Comparison of ENCODE assay signal across 11 cellular contexts in the genomic region with DNA sequence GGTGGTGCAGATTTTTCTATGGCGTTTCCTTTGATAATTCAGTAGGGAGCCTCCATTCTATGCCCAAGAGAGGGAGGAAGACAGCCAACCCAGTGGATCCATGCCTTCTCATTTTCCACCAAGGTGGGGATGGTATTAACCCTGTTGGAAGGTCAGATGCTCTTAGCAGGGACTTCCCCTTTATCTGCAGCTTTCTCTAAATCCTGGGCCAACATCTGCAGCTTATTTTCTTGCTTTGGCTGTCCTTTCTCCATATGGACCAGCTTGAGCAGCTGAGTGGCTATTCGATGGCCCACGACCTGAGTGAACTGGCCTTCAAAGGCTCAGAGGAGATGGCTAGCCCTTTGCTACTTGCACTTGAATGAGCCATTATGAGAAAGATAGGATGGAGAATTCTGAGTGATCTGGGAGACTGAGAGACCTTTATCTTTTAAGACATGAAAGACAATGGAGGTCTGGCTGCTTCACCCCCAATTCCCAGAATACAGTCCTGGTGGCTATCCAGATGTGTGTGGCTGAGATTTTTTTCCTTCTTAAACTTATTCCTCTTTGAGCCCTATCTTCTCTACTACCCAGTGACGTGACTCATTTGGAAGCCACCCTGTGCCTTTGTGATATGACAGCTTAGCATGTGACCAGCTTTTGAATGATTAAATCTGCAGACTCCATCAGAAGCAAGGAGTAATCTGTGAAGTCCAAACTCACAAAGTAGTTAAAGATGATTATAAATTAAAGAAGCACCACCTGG. TPM values are rescaled to one million over a fixed set of nuclear protein-coding genes. Genes with fewer than 3 reads are reported as not detected.
A peak's percentile ranks its signal among the peaks of the same experiment; 100 is the strongest.
DNase-seq lines count a peak whose midpoint lies in the region; ATAC-seq, FAIRE-seq and TF ChIP-seq lines count a peak whose summit lies in the region.
"Had no signal": no experiment of that assay in that cellular context is flagged by ENCODE, and none has a peak within 500 bp of the region (broad histone marks: within the 10 kb centered on the region; RNA-seq: fewer than 3 reads in every experiment).

No MANE protein-coding gene starts in this region.

- ATAC-seq in HG02798 (IDR thresholded peaks at IDR 0.05; ENCODE audit: poor library complexity, unreplicated experiment) (peak; percentile 27), aorta (ENCODE audit: low FRiP score) (no peak)
- peak; percentile 32 for ATAC-seq in naive thymus-derived CD4-positive, alpha-beta T cell

- CTCF ChIA-PET in naive thymus-derived CD4-positive, alpha-beta T cell (lab: Charles Lee): no interaction called here
- CTCF ChIA-PET in PC-9 (lab: Charles Lee): no interaction called here

- TF ChIP-seq CTCF in cardiac fibroblast (IDR thresholded peaks at IDR 0.05; ENCODE audit: low read depth, low read length) (no peak), PC-9 (conservative IDR thresholded peaks at IDR 0.05) (no peak)

- H3K4me2 ChIP-seq in PC-9: no peak overlapping the region

- DNase-seq in GM12892 (ENCODE audit: insufficient read length) (no peak), cardiac fibroblast (ENCODE audit: low read depth in 2 of 2) (peak; percentile 53 to 69), PC-9 (no peak), aorta (no peak)
- no peak for DNase-seq in naive thymus-derived CD4-positive, alpha-beta T cell
- DNase-seq in activated effector memory CD4-positive, alpha-beta T cell treated with Interleukin-2 at 50 U/mL for 16 hours: no peak
- DNase-seq in activated CD4-positive, alpha-beta T cell treated with anti-CD3 and anti-CD28 coated beads, Interleukin-2, amount 50 U/mL, for 1 hour: no peak
- DNase-seq: activated CD4-positive, alpha-beta T cell treated with anti-CD3 and anti-CD28 coated beads, Interleukin-2, amount 10 ng/mL, durations not matched to agents 7 days and 5 days; COR-L47; NCI-H1417 had no signal

- no peaks in the 10 kb centered on the region for H4K20me1 ChIP-seq in PC-9 (ENCODE audit: insufficient read depth)

- no peaks in the 10 kb centered on the region for H3K9me2 ChIP-seq in PC-9 (ENCODE audit: insufficient read depth)

- H3K4me1 ChIP-seq in naive thymus-derived CD4-positive, alpha-beta T cell (ENCODE audit: control insufficient read depth in 2 of 2, insufficient read depth in 2 of 2, low read length in 2 of 2): peaks cover 6 to 9% of the 10 kb centered on the region in 2 donors
- H3K4me1 ChIP-seq in PC-9 (replicated peaks; ENCODE audit: insufficient read depth): peaks cover 10% of the 10 kb centered on the region; the same call in 1 of the 2 replicates
- peaks cover 3 to 6% of the 10 kb centered on the region in 2 donors for H3K4me1 ChIP-seq in aorta (ENCODE audit: control insufficient read depth in 1 of 2, insufficient read depth in 2 of 2, low read length in 2 of 2)

- H3K9me3 Mint-ChIP-seq in naive thymus-derived CD4-positive, alpha-beta T cell: no peaks in the 10 kb centered on the region

- no peaks in the 10 kb centered on the region for H3K9me3 ChIP-seq in naive thymus-derived CD4-positive, alpha-beta T cell (ENCODE audit: control insufficient read depth in 2 of 3, low read length in 3 of 3)
- no peaks in the 10 kb centered on the region for H3K9me3 ChIP-seq in PC-9 (ENCODE audit: insufficient read depth, low read depth)
- no peaks in the 10 kb centered on the region for H3K9me3 ChIP-seq in aorta (ENCODE audit: control insufficient read depth, low read length)

- H3K36me3 Mint-ChIP-seq in naive thymus-derived CD4-positive, alpha-beta T cell: peaks cover 0 to 13% (median 3%) of the 10 kb centered on the region in 5 donors

- no TSS peak for BruUV-seq in PC-9 (replicated peaks; lab: Mats Ljungman, UMichigan)

- no peak overlapping the region for H3K27ac Mint-ChIP-seq in naive thymus-derived CD4-positive, alpha-beta T cell
- H3K27ac Mint-ChIP-seq: activated CD4-positive, alpha-beta T cell treated with anti-CD3 and anti-CD28 coated beads, Interleukin-2, amount 10 ng/mL, durations not matched to agents 7 days and 5 days had no signal

- H3K4me3 ChIP-seq in cardiac fibroblast (replicated peaks in 1 of 2; ENCODE audit: low read depth in 2 of 2, low read length in 2 of 2) (no peak overlapping the region), PC-9 (no peak overlapping the region), aorta (ENCODE audit: low read length in 2 of 2) (no peak overlapping the region)
- H3K4me3 ChIP-seq in naive thymus-derived CD4-positive, alpha-beta T cell (ENCODE audit: low read length): no peak overlapping the region

- no peaks in the 10 kb centered on the region for H3K27me3 ChIP-seq in naive thymus-derived CD4-positive, alpha-beta T cell (ENCODE audit: control insufficient read depth in 2 of 2, insufficient read depth in 2 of 2, low read length in 2 of 2)
- H3K27me3 ChIP-seq in PC-9 (ENCODE audit: insufficient read depth, low read depth): no peaks in the 10 kb centered on the region
- H3K27me3 ChIP-seq in aorta (ENCODE audit: control insufficient read depth in 1 of 2, insufficient read depth in 2 of 2, low read length in 1 of 2): no peaks in the 10 kb centered on the region

- no peak for TF ChIP-seq POLR2A in GM12892 (IDR thresholded peaks at IDR 0.05; ENCODE audit: low read depth, low read length)

- POLR2A ChIA-PET in naive thymus-derived CD4-positive, alpha-beta T cell (lab: Charles Lee): no interaction called here
- POLR2A ChIA-PET in PC-9 (lab: Charles Lee; ENCODE audit: unreplicated experiment): interaction anchor here (0.7 kb wide), 1 partner anchor 23 kb away, joined by 4 read pairs; no protein-coding TSS in a partner anchor

- H3K4me1 Mint-ChIP-seq in naive thymus-derived CD4-positive, alpha-beta T cell: peaks cover 22 to 41% (median 32%) of the 10 kb centered on the region in 7 donors

- H3K4me3 Mint-ChIP-seq in naive thymus-derived CD4-positive, alpha-beta T cell: no peak overlapping the region
- H3K4me3 Mint-ChIP-seq: activated CD4-positive, alpha-beta T cell treated with anti-CD3 and anti-CD28 coated beads, Interleukin-2, amount 10 ng/mL, durations not matched to agents 7 days and 5 days had no signal

- intact Hi-C loops in naive thymus-derived CD4-positive, alpha-beta T cell (cut with micrococcal nuclease): no loop called here
- intact Hi-C loops in PC-9 (cut with micrococcal nuclease; ENCODE audit: unreplicated experiment): no loop called here
- intact Hi-C loops in aorta (cut with DNase I): no loop called here

- no peak overlapping the region for H3K27ac ChIP-seq in naive thymus-derived CD4-positive, alpha-beta T cell (ENCODE audit: low read depth, low read length)
- H3K27ac ChIP-seq in PC-9 (no peak overlapping the region), aorta (ENCODE audit: low read depth in 1 of 2, low read length in 2 of 2) (peak overlapping the region in 1 of 2 donors; percentile 59)

- no peaks in the 10 kb centered on the region for H3K27me3 Mint-ChIP-seq in naive thymus-derived CD4-positive, alpha-beta T cell
- H3K27me3 Mint-ChIP-seq: activated CD4-positive, alpha-beta T cell treated with anti-CD3 and anti-CD28 coated beads, Interleukin-2, amount 10 ng/mL, durations not matched to agents 7 days and 5 days had no signal

- no peak overlapping the region for H2AFZ ChIP-seq in PC-9

- peak; percentile 21 for FAIRE-seq in GM12892 (lab: Jason Lieb, UNC)

- WGBS in aorta, 2 donors: 75 to 77% methylated on average over 4 of the region's 4 CpGs

- no peaks in the 10 kb centered on the region for H3K36me3 ChIP-seq in naive thymus-derived CD4-positive, alpha-beta T cell (ENCODE audit: control insufficient read depth in 2 of 3, insufficient read depth in 3 of 3, low read length in 3 of 3)
- H3K36me3 ChIP-seq in PC-9 (ENCODE audit: low read depth) (no peaks in the 10 kb centered on the region), aorta (ENCODE audit: control insufficient read depth in 1 of 2, insufficient read depth in 2 of 2, low read length in 1 of 2) (no peaks in the 10 kb centered on the region)

- no peaks in the 10 kb centered on the region for H3F3A ChIP-seq in PC-9 (ENCODE audit: insufficient read depth, low read depth)

- H3K79me2 ChIP-seq in PC-9 (ENCODE audit: low read depth): no peaks in the 10 kb centered on the region

RNA-seq across cellular contexts. Expression of gene TRAK1, which starts 39.6 kb away (rescaled TPM):
- polyA plus RNA-seq in GM12892 (2012; ENCODE audit: missing spikeins): 20.9 TPM
- 10 to 100 TPM; 13.2 to 30.4 (median 20.4) TPM for total RNA-seq in naive thymus-derived CD4-positive, alpha-beta T cell
- 1 to 10 TPM; 4.8 to 5.8 TPM for polyA plus RNA-seq in naive thymus-derived CD4-positive, alpha-beta T cell
- total RNA-seq in PC-9 (2021) (43.4 and 46.8 TPM in 2 replicates), aorta (10 to 100 TPM; 33.5 to 37.7 TPM)
- polyA plus RNA-seq in aorta: 10 to 100 TPM; 15.7 to 16.3 TPM

Comparison
In these comparisons a context has a peak if more than half of its experiments do, and no peak if none do; other contexts are left out.
1. DNase-seq: peak in cardiac fibroblast (2 of 2); none in GM12892 (single experiment), naive thymus-derived CD4-positive, alpha-beta T cell (0 of 9), activated effector memory CD4-positive, alpha-beta T cell treated with Interleukin-2 at 50 U/mL for 16 hours (single experiment), PC-9 (0 of 2), activated CD4-positive, alpha-beta T cell treated with anti-CD3 and anti-CD28 coated beads, Interleukin-2, amount 50 U/mL, for 1 hour (single experiment) and aorta (0 of 2).